In the genomic region with DNA sequence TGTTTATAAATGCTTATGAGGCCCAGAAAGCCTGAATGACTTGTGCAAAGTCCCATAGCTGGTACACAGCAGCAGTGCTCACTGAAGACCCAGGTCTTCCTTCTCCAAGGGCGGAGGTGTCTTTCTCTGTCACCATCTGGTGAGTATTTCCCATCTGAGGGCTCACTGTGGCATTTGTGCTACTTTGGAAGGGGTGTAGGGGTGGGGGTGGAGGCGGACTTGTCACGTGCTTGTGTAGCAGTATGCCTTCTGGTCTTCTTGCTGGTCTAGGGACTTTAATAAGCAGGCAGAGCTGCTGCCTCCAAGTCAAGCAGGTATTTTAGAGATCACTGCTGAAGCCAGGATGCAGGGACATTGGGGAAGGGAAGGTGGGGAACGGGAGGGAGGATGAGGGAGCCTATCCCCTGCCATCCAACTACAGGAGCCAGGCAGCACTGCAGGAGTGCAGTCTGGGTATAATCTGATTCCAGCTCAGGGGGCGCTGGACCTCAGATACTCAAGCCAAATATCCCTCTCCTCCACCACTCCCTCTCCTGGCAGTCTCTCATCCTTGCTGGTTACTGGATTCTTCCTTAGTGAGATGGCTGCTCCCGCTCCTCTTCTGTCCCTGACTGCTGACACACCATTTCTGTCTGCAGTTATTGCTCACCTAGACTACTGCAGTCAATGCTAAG, we compare ENCODE assay signal across 13 cellular contexts. TPM values are rescaled to one million over a fixed set of nuclear protein-coding genes. Genes with fewer than 3 reads are reported as not detected.
DNase-seq lines count a peak whose midpoint lies in the region; ATAC-seq, FAIRE-seq and TF ChIP-seq lines count a peak whose summit lies in the region.
"Had no signal": no experiment of that assay in that cellular context is flagged by ENCODE, and none has a peak within 500 bp of the region (broad histone marks: within the 10 kb centered on the region; RNA-seq: fewer than 3 reads in every experiment).

No MANE protein-coding gene starts in this region.

- in situ Hi-C loops in astrocyte of the cerebellum (cut with HindIII; ENCODE audit: low sequenced_read_pairs), result no loop called here
- in situ Hi-C loops in HepG2 (cut with HindIII; ENCODE audit: extremely low pct_ligation_motif_present, low pct_unique_long_range_greater_than_20kb), result loop anchor here (5.0 kb wide), 1 partner anchor 91 kb away; no protein-coding TSS in a partner anchor
- in situ Hi-C loops in transverse colon (cut with MboI; ENCODE audit: low pct_ligation_motif_present in 1 of 4, low pct_unique_long_range_greater_than_20kb in 1 of 4, low sequenced_read_pairs in 3 of 4), result no loop called here

- CTCF ChIA-PET in HepG2 (lab: Yijun Ruan, JAX; ENCODE audit: low intra/inter-chr PET ratio, low total read pairs), result interaction anchor here (0.7 to 1.7 kb wide), 2 partner anchors 84 to 89 kb away, joined by 3 to 8 read pairs; a partner anchor contains a TSS

- H3K79me2 ChIP-seq in Loucy (ENCODE audit: insufficient read depth, low read length) (no peaks in the 10 kb centered on the region), HepG2 (ENCODE audit: insufficient read depth, low read length) (no peaks in the 10 kb centered on the region)

- H3K4me2 ChIP-seq in Loucy (ENCODE audit: low read depth, low read length, poor library complexity, severe bottlenecking) (no peak overlapping the region), HepG2 (ENCODE audit: low read depth, low read length) (no peak overlapping the region)

- DNase-seq in Daoy (ENCODE audit: low read depth) (peak; percentile 43), astrocyte of the cerebellum (ENCODE audit: low read depth) (no peak), HepG2 (ENCODE audit: low spot score) (peak; percentile 68), NCI-H1694 (lab: John Stamatoyannopoulos, UW) (no peak), transverse colon (no peak), head of caudate nucleus (no peak)
- DNase-seq: NCI-H1436 treated with DMSO at 0.1 percent for 48 hours; stimulated activated CD4-positive, alpha-beta T cell treated with anti-CD3 and anti-CD28 coated beads, Interleukin-4, amount 100 ng/mL, for 24 hours had no signal

- no peaks in the 10 kb centered on the region for H3K9me2 ChIP-seq in Loucy (replicated peaks; ENCODE audit: low read depth, low read length)

- intact Hi-C loops in HepG2 (cut with micrococcal nuclease; ENCODE audit: unreplicated experiment), result loop anchor here (1.0 kb wide), 1 partner anchor 87 kb away; no protein-coding TSS in a partner anchor
- intact Hi-C loops in transverse colon (cut with DNase I; ENCODE audit: low total_unique reads), result no loop called here
- intact Hi-C loops in head of caudate nucleus (cut with DNase I), result no loop called here

- POLR2A ChIA-PET in HepG2 (lab: Yijun Ruan, JAX), result no interaction called here

- TF ChIP-seq RAD21 in HepG2 (CRISPR knock-in tag; IDR thresholded peaks at IDR 0.05), result peak; percentile 61; the same call in 1 of the 2 replicates

- ATAC-seq in HepG2 (peak; percentile 96), GM21367 (IDR thresholded peaks at IDR 0.05; ENCODE audit: unreplicated experiment) (no peak)

- WGBS in HepG2 (ENCODE audit: low lambda C conversion rate), result 31% methylated on average over 6 of the region's 6 CpGs
- WGBS in transverse colon (ENCODE audit: low coverage in 1 of 2), 2 donors, result 38 to 58% methylated on average over 2 to 6 of the region's 6 CpGs

- TF ChIP-seq POLR2A in HepG2 (IDR thresholded peaks at IDR 0.05; ENCODE audit: insufficient read depth in 1 of 2, low read depth in 2 of 2, low read length in 2 of 2) (no peak), transverse colon (IDR thresholded peaks at IDR 0.05) (no peak)

- H3K36me3 ChIP-seq in Loucy (ENCODE audit: insufficient read depth, low read length) (no peaks in the 10 kb centered on the region), HepG2 (replicated peaks in 1 of 2; ENCODE audit: control insufficient read depth in 1 of 2, insufficient read depth in 2 of 2, low read length in 2 of 2) (no peaks in the 10 kb centered on the region), transverse colon (no peaks in the 10 kb centered on the region)
- H3K36me3 ChIP-seq: vagina had no signal

- no peak overlapping the region for H3K9ac ChIP-seq in Loucy (ENCODE audit: low read depth, low read length, poor library complexity, severe bottlenecking)
- no peak overlapping the region for H3K9ac ChIP-seq in HepG2 (ENCODE audit: insufficient read depth, low read depth, low read length)

- H3K27ac ChIP-seq in HepG2 (ENCODE audit: extremely low read length, insufficient read depth, low read length), result no peak overlapping the region
- no peak overlapping the region for H3K27ac ChIP-seq in transverse colon
- H3K27ac ChIP-seq: coronary artery, vagina had no signal

- FAIRE-seq in HepG2 (lab: Jason Lieb, UNC), result peak; percentile 64

- H3K4me1 ChIP-seq in Loucy (ENCODE audit: insufficient read depth, low read length, poor library complexity, severe bottlenecking), result no peaks in the 10 kb centered on the region
- no peaks in the 10 kb centered on the region for H3K4me1 ChIP-seq in HepG2 (ENCODE audit: insufficient read depth, low read length)
- H3K4me1 ChIP-seq in transverse colon, result peaks cover 0 to 10% (median 0%) of the 10 kb centered on the region in 4 donors
- H3K4me1 ChIP-seq: vagina had no signal

- H4K20me1 ChIP-seq in Loucy (ENCODE audit: insufficient read depth, low read length, poor library complexity, severe bottlenecking) (no peaks in the 10 kb centered on the region), HepG2 (ENCODE audit: insufficient read depth, low read length) (no peaks in the 10 kb centered on the region)

- H3K9me3 ChIP-seq in Loucy (ENCODE audit: insufficient read depth, low read depth, low read length), result no peaks in the 10 kb centered on the region
- no peaks in the 10 kb centered on the region for H3K9me3 ChIP-seq in HepG2 (ENCODE audit: low read length)
- H3K9me3 ChIP-seq in transverse colon, result no peaks in the 10 kb centered on the region
- H3K9me3 ChIP-seq: vagina had no signal

- peak; percentile 31; the same call in 1 of the 2 replicates for TF ChIP-seq CTCF in Loucy (conservative IDR thresholded peaks at IDR 0.05; ENCODE audit: low read length)
- peak; percentile 11 for TF ChIP-seq CTCF in astrocyte of the cerebellum (IDR thresholded peaks at IDR 0.05; ENCODE audit: low read depth, low read length, missing control alignments)
- peak; percentile 28; the same call in 1 of the 2 replicates for TF ChIP-seq CTCF in HepG2 (CRISPR knock-in tag; IDR thresholded peaks at IDR 0.05)
- TF ChIP-seq CTCF in transverse colon (IDR thresholded peaks at IDR 0.05), result no peak

- BruUV-seq in HepG2 (replicated peaks; lab: Mats Ljungman, UMichigan), result no TSS peak

- TF ChIP-seq EP300 in HepG2 (IDR thresholded peaks at IDR 0.05; ENCODE audit: low read depth in 2 of 2, low read length in 2 of 2) (no peak), HepG2 (CRISPR knock-in tag; IDR thresholded peaks at IDR 0.05; ENCODE audit: borderline replicate concordance) (no peak), transverse colon (IDR thresholded peaks at IDR 0.05; ENCODE audit: low read depth) (no peak)

- no peaks in the 10 kb centered on the region for H3F3A ChIP-seq in Loucy (ENCODE audit: low read depth)

- H2AFZ ChIP-seq in Loucy (ENCODE audit: low read length) (no peak overlapping the region), HepG2 (ENCODE audit: low read length) (no peak overlapping the region)

- H3K27me3 ChIP-seq in Loucy (ENCODE audit: insufficient read depth, low read length, poor library complexity, severe bottlenecking) (peaks cover 20% of the 10 kb centered on the region), HepG2 (ENCODE audit: control insufficient read depth in 1 of 2, insufficient read depth in 2 of 2, low read length in 2 of 2) (peaks cover 5 to 39% of the 10 kb centered on the region in 2 experiments), transverse colon (peaks cover 66% of the 10 kb centered on the region)
- H3K27me3 ChIP-seq: vagina had no signal

- H3K4me3 ChIP-seq in Loucy (ENCODE audit: low read length, poor library complexity, severe bottlenecking), result no peak overlapping the region
- no peak overlapping the region for H3K4me3 ChIP-seq in astrocyte of the cerebellum (ENCODE audit: low read depth, low read length)
- no peak overlapping the region for H3K4me3 ChIP-seq in HepG2 (replicated peaks in 1 of 3; ENCODE audit: insufficient read depth in 1 of 3, low read depth in 2 of 3, low read length in 3 of 3)
- H3K4me3 ChIP-seq in transverse colon, result no peak overlapping the region
- H3K4me3 ChIP-seq: coronary artery, lung, vagina had no signal

RNA-seq across cellular contexts. Expression of a gene that starts 3.4 kb away (rescaled TPM):
- total RNA-seq in Daoy (2014; rRNA removed; shearing (Covaris generic)), result not detected in 2 replicates
- total RNA-seq in HepG2 (2016; rRNA removed; fragmentation: Illumina TruSeq; extraction: Trizol) (not detected in 2 replicates), transverse colon (1 to 10 TPM in 3 of 4 donors, under 1 TPM in 1; 0.40 to 4.0 (median 3.5) TPM)
- not detected in 2 replicates for total RNA-seq in HepG2 (2016; cell fraction: cytosol; rRNA removed; fragmentation: Illumina TruSeq; extraction: Trizol; ENCODE audit: low read depth)
- not detected in 2 replicates for total RNA-seq in HepG2 (2016; cell fraction: insoluble cytoplasmic fraction; rRNA removed; fragmentation: Illumina TruSeq; extraction: Trizol)
- not detected in 2 replicates for total RNA-seq in HepG2 (2016; cell fraction: membrane; rRNA removed; fragmentation: Illumina TruSeq; extraction: Trizol)
- total RNA-seq in HepG2 (2016; cell fraction: nucleus; rRNA removed; fragmentation: Illumina TruSeq; extraction: Trizol), result not detected in 2 replicates
- polyA plus RNA-seq in HepG2 (2011; rRNA removed), result not detected in 2 replicates
- polyA plus RNA-seq in HepG2 (2011; cell fraction: cytosol; rRNA removed), result not detected in 2 replicates
- polyA plus RNA-seq in HepG2 (2011; cell fraction: nucleus; rRNA removed), result 0.03 TPM in 1 of 2 replicates, not detected in the other
- polyA plus RNA-seq in HepG2 (2012), result not detected in 2 replicates
- not detected in 2 replicates for polyA plus RNA-seq in HepG2 (2016; cell fraction: cytosol; fragmentation: Illumina TruSeq; extraction: Trizol; ENCODE audit: low read depth)
- polyA plus RNA-seq in HepG2 (2016; cell fraction: insoluble cytoplasmic fraction; fragmentation: Illumina TruSeq; extraction: Trizol; ENCODE audit: low read depth), result not detected in 2 replicates
- not detected in 2 replicates for polyA plus RNA-seq in HepG2 (2016; cell fraction: membrane; fragmentation: Illumina TruSeq; extraction: Trizol; ENCODE audit: low read depth)
- not detected in 2 replicates for polyA plus RNA-seq in HepG2 (2016; cell fraction: nucleus; fragmentation: Illumina TruSeq; extraction: Trizol; ENCODE audit: insufficient read depth, low read depth)
- 9.4 TPM in 1 of 2 replicates, not detected in the other for polyA minus RNA-seq in HepG2 (2011; rRNA and poly(A)+ RNA removed; ENCODE audit: low replicate concordance)
- polyA minus RNA-seq in HepG2 (2011; cell fraction: cytosol; rRNA and poly(A)+ RNA removed), result not detected in 2 replicates
- polyA minus RNA-seq in HepG2 (2011; cell fraction: nucleus; rRNA and poly(A)+ RNA removed), result 1.0 TPM in 1 of 2 replicates, not detected in the other

Comparison
In these comparisons a context has a peak if more than half of its experiments do, and no peak if none do; other contexts are left out.
1. DNase-seq: peak in Daoy (single experiment) and HepG2 (single experiment); none in astrocyte of the cerebellum (single experiment), NCI-H1694 (single experiment), transverse colon (single experiment) and head of caudate nucleus (0 of 42).
2. CTCF ChIP-seq: peak in Loucy (single experiment), astrocyte of the cerebellum (single experiment) and HepG2 (single experiment); none in transverse colon (0 of 5).